13 cellular contexts compared by ENCODE assay signal in the genomic region with DNA sequence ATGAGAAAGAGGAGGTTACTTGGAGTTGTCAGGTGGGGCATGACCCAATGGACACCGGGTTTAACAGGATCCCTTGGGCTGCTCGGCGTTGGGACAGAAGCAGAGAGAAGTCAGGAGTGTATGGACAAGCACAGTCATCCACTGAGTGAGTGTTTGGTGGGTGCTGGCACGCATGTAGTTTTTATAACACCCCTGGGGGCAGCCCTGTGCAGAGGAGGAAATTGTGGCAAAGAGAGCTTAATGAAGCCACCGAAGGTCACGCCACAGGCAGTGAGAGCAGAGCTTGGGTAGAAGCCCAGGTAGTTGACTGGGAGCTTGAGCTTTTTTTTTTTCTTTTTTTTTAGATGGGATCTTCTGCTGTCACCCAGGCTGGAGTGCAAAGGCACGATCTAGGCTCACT. TPM values are rescaled to one million over a fixed set of nuclear protein-coding genes. Genes with fewer than 3 reads are reported as not detected.
DNase-seq lines count a peak whose midpoint lies in the region; ATAC-seq and TF ChIP-seq lines count a peak whose summit lies in the region.
"Had no signal": no experiment of that assay in that cellular context is flagged by ENCODE, and none has a peak within 500 bp of the region (broad histone marks: within the 10 kb centered on the region; RNA-seq: fewer than 3 reads in every experiment).

No MANE protein-coding gene starts in this region.

- no peak for TF ChIP-seq POLR2A in erythroblast (IDR thresholded peaks at IDR 0.05; ENCODE audit: low read length)

- H3K36me3 Mint-ChIP-seq in activated naive CD8-positive, alpha-beta T cell treated with anti-CD3 and anti-CD28 coated beads, Interleukin-2, amount 10 ng/mL, durations not matched to agents 7 days and 5 days, result no peaks in the 10 kb centered on the region

- no peaks in the 10 kb centered on the region for H3K27me3 Mint-ChIP-seq in activated naive CD8-positive, alpha-beta T cell treated with anti-CD3 and anti-CD28 coated beads, Interleukin-2, amount 10 ng/mL, durations not matched to agents 7 days and 5 days
- H3K27me3 Mint-ChIP-seq in stimulated activated naive CD8-positive, alpha-beta T cell treated with anti-CD3 and anti-CD28 coated beads, Interleukin-15, amount 100 ng/mL, for 72 hours, result no peaks in the 10 kb centered on the region

- peaks cover 36% of the 10 kb centered on the region for H3K4me1 Mint-ChIP-seq in activated naive CD8-positive, alpha-beta T cell treated with anti-CD3 and anti-CD28 coated beads, Interleukin-2, amount 10 ng/mL, durations not matched to agents 7 days and 5 days
- peaks cover 68% of the 10 kb centered on the region for H3K4me1 Mint-ChIP-seq in stimulated activated naive CD8-positive, alpha-beta T cell treated with anti-CD3 and anti-CD28 coated beads, Interleukin-15, amount 100 ng/mL, for 72 hours

- no peaks in the 10 kb centered on the region for H3K9me3 Mint-ChIP-seq in activated naive CD8-positive, alpha-beta T cell treated with anti-CD3 and anti-CD28 coated beads, Interleukin-2, amount 10 ng/mL, durations not matched to agents 7 days and 5 days
- no peaks in the 10 kb centered on the region for H3K9me3 Mint-ChIP-seq in stimulated activated naive CD8-positive, alpha-beta T cell treated with anti-CD3 and anti-CD28 coated beads, Interleukin-15, amount 100 ng/mL, for 72 hours

- ATAC-seq in activated naive CD8-positive, alpha-beta T cell treated with anti-CD3 and anti-CD28 coated beads, Interleukin-2, amount 10 ng/mL, durations not matched to agents 7 days and 5 days (ENCODE audit: low read depth), result peak; percentile 89
- peak; percentile 84 for ATAC-seq in stimulated activated naive CD8-positive, alpha-beta T cell treated with anti-CD3 and anti-CD28 coated beads, Interleukin-15, amount 100 ng/mL, for 72 hours
- ATAC-seq: HepG2 had no signal

- POLR2A ChIA-PET in activated naive CD8-positive, alpha-beta T cell treated with anti-CD3 and anti-CD28 coated beads, Interleukin-2, amount 10 ng/mL, durations not matched to agents 7 days and 5 days (lab: Charles Lee), result interaction anchor here (0.6 to 1.4 kb wide), 12 partner anchors 11 to 239 kb away, joined by 3 to 22 read pairs (median 4); a partner anchor contains a TSS

- H3K4me3 Mint-ChIP-seq in activated naive CD8-positive, alpha-beta T cell treated with anti-CD3 and anti-CD28 coated beads, Interleukin-2, amount 10 ng/mL, durations not matched to agents 7 days and 5 days, result peak overlapping the region; percentile 74
- peak overlapping the region in 1 of 2 donors; percentile 51 for H3K4me3 Mint-ChIP-seq in stimulated activated naive CD8-positive, alpha-beta T cell treated with anti-CD3 and anti-CD28 coated beads, Interleukin-15, amount 100 ng/mL, for 72 hours

- peak; percentile 67 for DNase-seq in activated gamma-delta T cell treated with Interleukin-2 at 50 U/mL for 16 hours
- no peak for DNase-seq in activated gamma-delta T cell (lab: John Stamatoyannopoulos, UW)
- DNase-seq in M059J (ENCODE audit: low read depth), result peak; percentile 97
- peak; percentile 54 for DNase-seq in activated naive CD8-positive, alpha-beta T cell treated with anti-CD3 and anti-CD28 coated beads, Interleukin-2, amount 10 ng/mL, durations not matched to agents 7 days and 5 days
- peak; percentile 45 for DNase-seq in stimulated activated naive CD8-positive, alpha-beta T cell treated with anti-CD3 and anti-CD28 coated beads, Interleukin-15, amount 100 ng/mL, for 72 hours
- no peak for DNase-seq in hepatic stellate cell (ENCODE audit: low spot score)
- no peak for DNase-seq in activated CD4-positive, CD25-positive, alpha-beta regulatory T cell treated with anti-CD3 and anti-CD28 coated beads, Interleukin-2, amount 50 U/mL, for 72 hours
- DNase-seq in erythroblast (lab: John Stamatoyannopoulos, UW), result no peak
- DNase-seq: activated effector memory CD4-positive, alpha-beta T cell treated with anti-CD3 and anti-CD28 coated beads, Interleukin-2, amount 50 U/mL, for 16 hours; Peyer's patch; trophoblast cell had no signal

- peak overlapping the region; percentile 75 for H3K27ac Mint-ChIP-seq in activated naive CD8-positive, alpha-beta T cell treated with anti-CD3 and anti-CD28 coated beads, Interleukin-2, amount 10 ng/mL, durations not matched to agents 7 days and 5 days
- peak overlapping the region in 1 of 2 donors; percentile 82 for H3K27ac Mint-ChIP-seq in stimulated activated naive CD8-positive, alpha-beta T cell treated with anti-CD3 and anti-CD28 coated beads, Interleukin-15, amount 100 ng/mL, for 72 hours

RNA-seq across cellular contexts. Expression of a gene that starts 43.2 kb away (rescaled TPM):
- total RNA-seq in M059J (2014; rRNA removed; shearing (Covaris generic)), result 43.1 and 75.3 TPM in 2 replicates
- 1 to 10 TPM; 8.6 to 8.8 TPM for total RNA-seq in activated naive CD8-positive, alpha-beta T cell treated with anti-CD3 and anti-CD28 coated beads, Interleukin-2, amount 10 ng/mL, durations not matched to agents 7 days and 5 days
- total RNA-seq: Daoy had no signal

Comparison
In these comparisons a context has a peak if more than half of its experiments do, and no peak if none do; other contexts are left out.
1. DNase-seq: peak in activated gamma-delta T cell treated with Interleukin-2 at 50 U/mL for 16 hours (single experiment), M059J (single experiment), activated naive CD8-positive, alpha-beta T cell treated with anti-CD3 and anti-CD28 coated beads, Interleukin-2, amount 10 ng/mL, durations not matched to agents 7 days and 5 days (single experiment) and stimulated activated naive CD8-positive, alpha-beta T cell treated with anti-CD3 and anti-CD28 coated beads, Interleukin-15, amount 100 ng/mL, for 72 hours (2 of 2); none in activated gamma-delta T cell (single experiment), hepatic stellate cell (single experiment), activated CD4-positive, CD25-positive, alpha-beta regulatory T cell treated with anti-CD3 and anti-CD28 coated beads, Interleukin-2, amount 50 U/mL, for 72 hours (single experiment) and erythroblast (0 of 2).